In the genomic region with DNA sequence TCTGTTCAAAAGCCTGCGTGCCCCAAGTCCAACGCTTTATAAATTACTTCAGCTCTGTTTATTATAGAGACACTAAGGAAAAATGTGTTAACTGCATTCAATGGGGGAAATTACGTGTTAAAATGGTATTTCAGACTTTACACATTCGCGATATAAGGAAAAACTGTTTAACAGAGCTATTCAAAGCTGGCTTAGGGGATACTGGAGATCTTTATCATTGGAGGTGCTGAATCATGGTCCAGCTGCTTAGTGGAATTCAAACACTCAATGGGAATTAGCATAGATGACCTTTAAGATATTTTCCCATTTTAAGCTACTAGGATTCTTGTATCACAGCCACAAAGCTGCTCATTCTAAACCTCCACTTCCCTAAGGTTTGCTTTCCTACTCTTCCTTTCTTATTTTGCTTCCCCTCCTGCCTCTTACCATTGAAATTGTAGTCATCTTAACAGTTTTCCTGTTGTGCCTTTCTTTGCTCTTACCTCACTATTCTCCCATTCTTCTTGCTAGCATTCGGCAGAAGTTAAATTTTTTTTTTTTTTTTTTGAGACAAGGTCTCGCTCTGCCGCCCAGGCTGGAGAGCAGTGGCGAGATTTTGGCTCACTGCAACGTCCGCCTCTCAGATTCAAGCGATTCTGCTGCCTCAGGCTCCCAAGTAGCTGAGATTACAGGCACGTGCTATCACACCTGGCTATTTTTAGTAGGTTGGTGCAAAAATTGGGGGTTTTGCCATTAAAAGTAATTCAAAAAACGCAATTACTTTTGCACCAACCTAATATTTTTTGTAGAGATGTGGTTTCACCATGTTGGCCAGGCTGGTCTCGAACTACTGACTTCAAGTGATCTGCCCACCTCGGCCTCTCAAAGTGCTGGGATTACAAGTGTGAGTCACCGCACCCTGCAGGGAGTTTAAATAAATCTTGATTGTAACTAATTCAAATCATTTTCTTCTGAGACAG, we compare ENCODE assay signal across 19 cellular contexts. TPM values are rescaled to one million over a fixed set of nuclear protein-coding genes. Genes with fewer than 3 reads are reported as not detected.
DNase-seq lines count a peak whose midpoint lies in the region; ATAC-seq and TF ChIP-seq lines count a peak whose summit lies in the region.
"Had no signal": no experiment of that assay in that cellular context is flagged by ENCODE, and none has a peak within 500 bp of the region (broad histone marks: within the 10 kb centered on the region; RNA-seq: fewer than 3 reads in every experiment).

No MANE protein-coding gene starts in this region.

- CTCF ChIA-PET in HEK293T (lab: Yijun Ruan, JAX): interaction anchor here (1.1 kb wide), 1 partner anchor 233 kb away, joined by 3 read pairs; no protein-coding TSS in a partner anchor

- ATAC-seq in HG03521 (IDR thresholded peaks at IDR 0.05; ENCODE audit: unreplicated experiment): no peak
- no peak for ATAC-seq in mucosa of descending colon
- no peak for ATAC-seq in HG03469 (IDR thresholded peaks at IDR 0.05; ENCODE audit: unreplicated experiment)
- ATAC-seq: activated CD8-positive, alpha-beta T cell treated with anti-CD3 and anti-CD28 coated beads for 36 hours; heart right ventricle; left colon had no signal

- H3K9me3 ChIP-seq in mucosa of descending colon: no peaks in the 10 kb centered on the region
- H3K9me3 ChIP-seq: heart right ventricle, MG63, uterus had no signal

- intact Hi-C loops in mucosa of descending colon (cut with DNase I, micrococcal nuclease): no loop called here

- no peaks in the 10 kb centered on the region for H3K4me1 ChIP-seq in mucosa of descending colon (ENCODE audit: low read depth)
- H3K4me1 ChIP-seq: heart right ventricle, uterus had no signal

- H3K4me3 ChIP-seq in AG10803 (ENCODE audit: low read length) (no peak overlapping the region), mucosa of descending colon (no peak overlapping the region)
- H3K4me3 ChIP-seq: heart right ventricle, MG63, uterus had no signal

- TF ChIP-seq CTCF in AG10803 (conservative IDR thresholded peaks at IDR 0.05; ENCODE audit: low read length): no peak
- no peak for TF ChIP-seq CTCF in mucosa of descending colon (IDR thresholded peaks at IDR 0.05)
- no peak for TF ChIP-seq CTCF in GM10266 (IDR thresholded peaks at IDR 0.05; ENCODE audit: control insufficient read depth, insufficient read depth, low read depth, missing control alignments)

- DNase-seq in AG10803 (ENCODE audit: low read depth): peak; percentile 29
- DNase-seq in HEK293T (ENCODE audit: extremely low spot score): no peak
- DNase-seq in amniotic epithelial cell (ENCODE audit: low read depth): peak; percentile 68
- DNase-seq in iris pigment epithelial cell (ENCODE audit: low read depth): peak; percentile 76
- DNase-seq in mucosa of descending colon: no peak
- no peak for DNase-seq in GM10266 (ENCODE audit: extremely low spot score)
- DNase-seq: activated CD8-positive, alpha-beta T cell treated with anti-CD3 and anti-CD28 coated beads for 36 hours; amniotic stem cell; erythroblast; heart right ventricle; left colon; MG63; NCI-H187 treated with DMSO at 0.1 percent for 48 hours; NCI-H526; SW 1271; uterus had no signal

- POLR2A ChIA-PET in HEK293T (lab: Yijun Ruan, JAX): interaction anchor here (0.6 kb wide), 1 partner anchor 9 kb away, joined by 3 read pairs; no protein-coding TSS in a partner anchor

- no peaks in the 10 kb centered on the region for H3K36me3 ChIP-seq in mucosa of descending colon (ENCODE audit: low read depth)
- H3K36me3 ChIP-seq: heart right ventricle, MG63, uterus had no signal

TF ChIP-seq in HEK293T, 16 proteins besides CTCF, POLR2A, EP300 and RAD21:
- TF ChIP-seq NFRKB (IDR thresholded peaks at IDR 0.05) (no peak), SP1 (IDR thresholded peaks at IDR 0.05) (no peak), ARNT (IDR thresholded peaks at IDR 0.05) (no peak), LEF1 (IDR thresholded peaks at IDR 0.05; ENCODE audit: borderline replicate concordance) (no peak), FOXK2 (IDR thresholded peaks at IDR 0.05) (no peak), ZNF384 (IDR thresholded peaks at IDR 0.05) (no peak), BHLHE40 (IDR thresholded peaks at IDR 0.05; ENCODE audit: borderline replicate concordance) (no peak), ELF4 (IDR thresholded peaks at IDR 0.05) (peak; percentile 62; the same call in 1 of the 2 replicates)

RNA-seq across cellular contexts. Expression of a gene that starts 6.5 kb away (rescaled TPM):
- total RNA-seq in mucosa of descending colon: not detected
- total RNA-seq: activated CD8-positive, alpha-beta T cell treated with anti-CD3 and anti-CD28 coated beads for 36 hours; heart right ventricle; left colon; progenitor cell of endocrine pancreas; uterus had no signal

RNA-seq across cellular contexts. Expression of a gene that starts 14.3 kb away (rescaled TPM):
- total RNA-seq in mucosa of descending colon: 10 to 100 TPM; 34.2 to 50.5 (median 37.8) TPM

RNA-seq across cellular contexts. Expression of a gene that starts 25.2 kb away (rescaled TPM):
- total RNA-seq in mucosa of descending colon: 10 to 100 TPM; 27.5 to 48.8 (median 33.2) TPM

RNA-seq across cellular contexts. Expression of a gene that starts 49.4 kb away (rescaled TPM):
- 10 to 100 TPM; 30.8 to 51.5 (median 32.8) TPM for total RNA-seq in mucosa of descending colon

RNA-seq across cellular contexts. Expression of a gene that starts 49.5 kb away (rescaled TPM):
- 10 to 100 TPM; 13.2 to 21.6 (median 14.0) TPM for total RNA-seq in mucosa of descending colon

Comparison
In these comparisons a context has a peak if more than half of its experiments do, and no peak if none do; other contexts are left out.
1. DNase-seq: peak in AG10803 (single experiment), amniotic epithelial cell (single experiment) and iris pigment epithelial cell (single experiment); none in HEK293T (single experiment), mucosa of descending colon (0 of 3) and GM10266 (single experiment).